Comparison of ENCODE assay signal across 7 cellular contexts in the genomic region with DNA sequence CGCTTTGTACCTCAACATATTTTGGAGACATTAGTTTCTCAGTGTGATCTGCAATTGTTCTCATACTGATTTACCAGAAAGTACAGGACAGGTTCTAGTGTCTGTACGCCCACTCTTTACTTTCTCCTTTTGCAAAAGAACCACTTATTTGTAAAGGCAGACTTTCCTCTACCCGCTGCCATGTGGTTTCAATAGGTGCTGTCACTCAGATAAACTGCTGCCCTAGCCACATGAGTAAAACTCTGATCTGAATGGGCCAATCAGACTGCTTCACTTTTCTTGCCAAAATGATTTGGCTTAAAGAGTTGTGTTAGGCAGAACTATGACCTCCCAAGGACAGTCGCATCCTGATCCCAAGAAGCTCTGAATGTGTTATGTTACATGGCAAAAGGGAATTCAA.
"Had no signal": no experiment of that assay in that cellular context is flagged by ENCODE, and none has a peak within 500 bp of the region (broad histone marks: within the 10 kb centered on the region; RNA-seq: fewer than 3 reads in every experiment).

No MANE protein-coding gene starts in this region.

- DNase-seq: GDM1, GF-D8 had no signal

- FAIRE-seq: G401.6, GM12891, GM12892, GM18507, GM19239 had no signal
